ENCODE assay signal across 1 cellular context in genomic region chr1:44036409-44037111, GRCh38.
TF ChIP-seq lines count a peak whose summit lies in the region.

No MANE protein-coding gene starts in this region.

TF ChIP-seq in SK-N-SH, 30 proteins besides CTCF, POLR2A, EP300 and RAD21 (continued from another document):
- TF ChIP-seq SIN3A (IDR thresholded peaks at IDR 0.05; ENCODE audit: borderline replicate concordance, low read depth, low read length) (0 out of 2 replicates have a peak, but pooled peaks have one; percentile 44), RFX5 (IDR thresholded peaks at IDR 0.05; ENCODE audit: low read length) (no peak), RCOR1 (IDR thresholded peaks at IDR 0.05; ENCODE audit: low read length) (0 out of 2 replicates have a peak, but pooled peaks have one; percentile 50), NFIC (IDR thresholded peaks at IDR 0.05; ENCODE audit: borderline replicate concordance) (peak; percentile 79)
